In genomic region chr4:170027181-170027829, GRCh38 we compare ENCODE assay signal across 1 cellular context.
TF ChIP-seq lines count a peak whose summit lies in the region.

No MANE protein-coding gene starts in this region.

TF ChIP-seq in HepG2, 621 proteins besides CTCF, POLR2A, EP300 and RAD21 (continued from another document and continues in another):
- TF ChIP-seq ZBTB40 (IDR thresholded peaks at IDR 0.05) (no peak), ZBTB40 (CRISPR knock-in tag; IDR thresholded peaks at IDR 0.05) (peak; percentile 76), HOXD1 (CRISPR knock-in tag; IDR thresholded peaks at IDR 0.05) (no peak), SRSF4 (IDR thresholded peaks at IDR 0.05; ENCODE audit: low read depth, low read length, poor library complexity, severe bottlenecking) (no peak), ZNF256 (CRISPR knock-in tag; conservative IDR thresholded peaks at IDR 0.05) (peak; percentile 59), ZNF460 (CRISPR knock-in tag; IDR thresholded peaks at IDR 0.05; ENCODE audit: borderline replicate concordance) (peak; percentile 15; the same call in 1 of the 2 replicates), SAP130 (CRISPR knock-in tag; IDR thresholded peaks at IDR 0.05; ENCODE audit: low read depth) (peak; percentile 73), ZNF264 (CRISPR knock-in tag; IDR thresholded peaks at IDR 0.05) (peak; percentile 48; the same call in 1 of the 2 replicates), HNF4G (IDR thresholded peaks at IDR 0.05; ENCODE audit: borderline replicate concordance, low read depth, low read length) (no peak), HNF4G (CRISPR knock-in tag; IDR thresholded peaks at IDR 0.05; ENCODE audit: borderline replicate concordance, low read depth) (no peak; the same call in 1 of the 2 replicates), ZNF784 (CRISPR knock-in tag; IDR thresholded peaks at IDR 0.05; ENCODE audit: borderline replicate concordance) (no peak; the same call in 1 of the 2 replicates), ZNF772 (CRISPR knock-in tag; IDR thresholded peaks at IDR 0.05) (peak; percentile 78), SP140L (CRISPR knock-in tag; IDR thresholded peaks at IDR 0.05; ENCODE audit: borderline replicate concordance) (peak; percentile 84; the same call in 1 of the 2 replicates), PREB (CRISPR knock-in tag; IDR thresholded peaks at IDR 0.05) (no peak), DNMT3B (CRISPR knock-in tag; conservative IDR thresholded peaks at IDR 0.05) (peak; percentile 84), ZIK1 (CRISPR knock-in tag; IDR thresholded peaks at IDR 0.05; ENCODE audit: borderline replicate concordance, low read depth) (peak; percentile 89; the same call in 1 of the 2 replicates), ZNF574 (CRISPR knock-in tag; IDR thresholded peaks at IDR 0.05) (peak; percentile 76), ZNF18 (CRISPR knock-in tag; IDR thresholded peaks at IDR 0.05; ENCODE audit: insufficient replicate concordance) (peak; percentile 84), LBX2 (CRISPR knock-in tag; IDR thresholded peaks at IDR 0.05; ENCODE audit: borderline replicate concordance) (no peak), CBX5 (CRISPR knock-in tag; IDR thresholded peaks at IDR 0.05; ENCODE audit: borderline replicate concordance) (no peak), ZSCAN21 (CRISPR knock-in tag; IDR thresholded peaks at IDR 0.05; ENCODE audit: borderline replicate concordance) (peak; percentile 84; the same call in 1 of the 2 replicates), POLR2AphosphoS5 (IDR thresholded peaks at IDR 0.05; ENCODE audit: low read depth, low read length) (no peak), ZNF180 (CRISPR knock-in tag; IDR thresholded peaks at IDR 0.05; ENCODE audit: borderline replicate concordance, low read depth) (no peak), ARNTL (CRISPR knock-in tag; IDR thresholded peaks at IDR 0.05) (0 out of 2 replicates have a peak, but pooled peaks have one; percentile 25), MTF2 (CRISPR knock-in tag; IDR thresholded peaks at IDR 0.05; ENCODE audit: borderline replicate concordance) (peak; percentile 89; the same call in 1 of the 2 replicates), HMG20B (CRISPR knock-in tag; conservative IDR thresholded peaks at IDR 0.05) (no peak), YEATS4 (CRISPR knock-in tag; IDR thresholded peaks at IDR 0.05; ENCODE audit: borderline replicate concordance) (no peak; the same call in 1 of the 2 replicates), ZNF878 (CRISPR knock-in tag; IDR thresholded peaks at IDR 0.05) (0 out of 2 replicates have a peak, but pooled peaks have one; percentile 48), RFXAP (CRISPR knock-in tag; IDR thresholded peaks at IDR 0.05; ENCODE audit: borderline replicate concordance) (0 out of 2 replicates have a peak, but pooled peaks have one; percentile 39), ARNT2 (CRISPR knock-in tag; IDR thresholded peaks at IDR 0.05; ENCODE audit: low read depth) (peak; percentile 93), FOXO4 (CRISPR knock-in tag; conservative IDR thresholded peaks at IDR 0.05) (no peak), HIC2 (CRISPR knock-in tag; IDR thresholded peaks at IDR 0.05; ENCODE audit: low read depth) (peak; percentile 78), CHCHD3 (CRISPR knock-in tag; IDR thresholded peaks at IDR 0.05) (peak; percentile 76; the same call in 1 of the 2 replicates), ZBTB44 (CRISPR knock-in tag; IDR thresholded peaks at IDR 0.05) (0 out of 2 replicates have a peak, but pooled peaks have one; percentile 80)
